ENCODE assay signal across 1 cellular context in genomic region chr6:10720229-10720959, GRCh38.
TF ChIP-seq lines count a peak whose summit lies in the region.

No MANE protein-coding gene starts in this region.

TF ChIP-seq in K562, 482 proteins besides CTCF, POLR2A, EP300 and RAD21:
- no peak for TF ChIP-seq MAZ (CRISPR knock-in tag; conservative IDR thresholded peaks at IDR 0.05 in 1 of 2, IDR thresholded peaks at IDR 0.05 in 1 of 2)
- TF ChIP-seq ZBTB33 (CRISPR knock-in tag; IDR thresholded peaks at IDR 0.05) = peak; percentile 56; the same call in 1 of the 2 replicates
